8 cellular contexts compared by ENCODE assay signal in genomic region chr17:30290696-30291570, GRCh38. TPM values are rescaled to one million over a fixed set of nuclear protein-coding genes. Genes with fewer than 3 reads are reported as not detected.
DNase-seq lines count a peak whose midpoint lies in the region; ATAC-seq, FAIRE-seq and TF ChIP-seq lines count a peak whose summit lies in the region.

No MANE protein-coding gene starts in this region.

- POLR2A ChIA-PET in MCF 10A (lab: Yijun Ruan, JAX), result interaction anchor here (0.6 to 3.5 kb wide), 10 partner anchors 9 to 220 kb away, joined by 3 to 13 read pairs (median 3); partner anchors contain the start of genes GOSR1 and NSRP1

- no peak for TF ChIP-seq CTCF in AG09309 (IDR thresholded peaks at IDR 0.05; ENCODE audit: control insufficient read depth, insufficient read depth, low read depth, low read length, missing control alignments)
- no peak for TF ChIP-seq CTCF in MCF 10A (IDR thresholded peaks at IDR 0.05; ENCODE audit: unreplicated experiment)
- no peak for TF ChIP-seq CTCF in keratinocyte (optimal IDR thresholded peaks at IDR 0.05 in 1 of 3, IDR thresholded peaks at IDR 0.05 in 1 of 3, conservative IDR thresholded peaks at IDR 0.05 in 1 of 3; ENCODE audit: extremely low read depth in 1 of 3, insufficient read depth in 2 of 3, low read length in 3 of 3)

- no peaks in the 10 kb centered on the region for H3K9me3 Mint-ChIP-seq in T-helper 1 cell treated with Interleukin-12 subunit alpha and Interleukin-12 subunit beta and Interleukin-4 antibody, amounts not matched to agents 30 μg/mL and 1 μg/mL, for 36 hours
- H3K9me3 Mint-ChIP-seq in MCF 10A (ENCODE audit: unreplicated experiment), result no peaks in the 10 kb centered on the region

- H3K4me1 ChIP-seq in HUES6 (ENCODE audit: control insufficient read depth, insufficient read depth, low read length) (0 out of 2 replicates have a peak, but pooled peaks cover 5% of the 10 kb centered on the region), keratinocyte (ENCODE audit: control insufficient read depth, extremely low read depth, insufficient read depth, low read length) (peaks cover 14% of the 10 kb centered on the region)

- ATAC-seq in GM18873 (IDR thresholded peaks at IDR 0.05; ENCODE audit: low FRiP score, unreplicated experiment) (peak; percentile 28), HG03025 (IDR thresholded peaks at IDR 0.05; ENCODE audit: low FRiP score, unreplicated experiment) (no peak)

- peaks cover 31% of the 10 kb centered on the region for H3K36me3 ChIP-seq in HUES6 (ENCODE audit: control insufficient read depth, insufficient read depth, low read length)
- H3K36me3 ChIP-seq in keratinocyte (ENCODE audit: control insufficient read depth in 2 of 2, extremely low read depth in 1 of 2, insufficient read depth in 2 of 2, low read length in 2 of 2), result no peaks in the 10 kb centered on the region

- DNase-seq in AG09309 (ENCODE audit: low read depth) (no peak), MCF 10A (ENCODE audit: unreplicated experiment) (peak; percentile 64), keratinocyte (ENCODE audit: low read depth, low spot score) (peak; percentile 38)
- peak; percentile 13 for DNase-seq in stimulated activated CD4-positive, alpha-beta T cell treated with anti-CD3 and anti-CD28 coated beads, Interleukin-1b, Interleukin-23, amount 100 ng/mL, for 48 hours

- H3K27ac ChIP-seq in HUES6 (ENCODE audit: low read depth, low read length) (peak overlapping the region; percentile 81; the same call in 1 of the 2 replicates), keratinocyte (ENCODE audit: control insufficient read depth, insufficient read depth, low read length) (no peak overlapping the region)

- CTCF ChIA-PET in MCF 10A (lab: Yijun Ruan, JAX), result interaction anchor here (0.6 to 2.0 kb wide), 4 partner anchors 10 to 711 kb away, joined by 3 to 10 read pairs (median 3); no protein-coding TSS in a partner anchor

- peaks cover 15% of the 10 kb centered on the region for H3K4me1 Mint-ChIP-seq in T-helper 1 cell treated with Interleukin-12 subunit alpha and Interleukin-12 subunit beta and Interleukin-4 antibody, amounts not matched to agents 30 μg/mL and 1 μg/mL, for 36 hours (ENCODE audit: low read depth)
- H3K4me1 Mint-ChIP-seq in MCF 10A (ENCODE audit: insufficient read depth, unreplicated experiment), result no peaks in the 10 kb centered on the region

- intact Hi-C loops in MCF 10A (cut with micrococcal nuclease), result no loop called here

- peaks cover 6% of the 10 kb centered on the region for H4K20me1 ChIP-seq in keratinocyte (ENCODE audit: control insufficient read depth, extremely low read depth, insufficient read depth, low read length)

- TSS peak; percentile 41 for BruUV-seq in MCF 10A (replicated peaks; lab: Mats Ljungman, UMichigan)

- no peak overlapping the region for H2AFZ ChIP-seq in keratinocyte (ENCODE audit: control insufficient read depth, low read length)

- H3K9me3 ChIP-seq in HUES6 (ENCODE audit: control insufficient read depth, insufficient read depth, low read depth, low read length) (no peaks in the 10 kb centered on the region), keratinocyte (ENCODE audit: control insufficient read depth, low read depth, low read length) (no peaks in the 10 kb centered on the region)

- no peaks in the 10 kb centered on the region for H3K9me1 ChIP-seq in keratinocyte (ENCODE audit: control insufficient read depth, extremely low read depth, insufficient read depth, low read length)

- H3K27me3 Mint-ChIP-seq in T-helper 1 cell treated with Interleukin-12 subunit alpha and Interleukin-12 subunit beta and Interleukin-4 antibody, amounts not matched to agents 30 μg/mL and 1 μg/mL, for 36 hours (ENCODE audit: low read depth), result no peaks in the 10 kb centered on the region
- H3K27me3 Mint-ChIP-seq in MCF 10A (ENCODE audit: insufficient read depth, unreplicated experiment), result no peaks in the 10 kb centered on the region

- H3K4me3 ChIP-seq in AG09309 (ENCODE audit: control insufficient read depth, low read depth, low read length), result peak overlapping the region; percentile 63
- H3K4me3 ChIP-seq in HUES6 (ENCODE audit: low read depth, low read length), result peak overlapping the region; percentile 77
- H3K4me3 ChIP-seq in keratinocyte (ENCODE audit: control insufficient read depth in 2 of 3, extremely low read depth in 1 of 3, insufficient read depth in 2 of 3, low read depth in 1 of 3, low read length in 3 of 3), result peak overlapping the region; percentile 60 to 77 (median 66)

- FAIRE-seq in keratinocyte (lab: Jason Lieb, UNC), result peak; percentile 87

- H3K79me2 ChIP-seq in keratinocyte (ENCODE audit: control insufficient read depth, insufficient read depth, low read length), result no peaks in the 10 kb centered on the region

- dilution Hi-C loops in keratinocyte (cut with MboI; ENCODE audit: extremely low pct_ligation_motif_present, low sequenced_read_pairs), result no loop called here

- H3K27me3 ChIP-seq in HUES6 (ENCODE audit: control insufficient read depth, insufficient read depth, low read length), result no peaks in the 10 kb centered on the region
- peaks cover 77% of the 10 kb centered on the region for H3K27me3 ChIP-seq in keratinocyte (ENCODE audit: control insufficient read depth, extremely low read depth, insufficient read depth, low read length)

- H3K4me3 Mint-ChIP-seq in T-helper 1 cell treated with Interleukin-12 subunit alpha and Interleukin-12 subunit beta and Interleukin-4 antibody, amounts not matched to agents 30 μg/mL and 1 μg/mL, for 36 hours, result peak overlapping the region; percentile 91
- peak overlapping the region; percentile 84 for H3K4me3 Mint-ChIP-seq in MCF 10A (ENCODE audit: unreplicated experiment)

- peaks cover 14% of the 10 kb centered on the region for H3K36me3 Mint-ChIP-seq in T-helper 1 cell treated with Interleukin-12 subunit alpha and Interleukin-12 subunit beta and Interleukin-4 antibody, amounts not matched to agents 30 μg/mL and 1 μg/mL, for 36 hours (ENCODE audit: low read depth)
- peaks cover 15% of the 10 kb centered on the region for H3K36me3 Mint-ChIP-seq in MCF 10A (ENCODE audit: insufficient read depth, unreplicated experiment)

- H3K27ac Mint-ChIP-seq in T-helper 1 cell treated with Interleukin-12 subunit alpha and Interleukin-12 subunit beta and Interleukin-4 antibody, amounts not matched to agents 30 μg/mL and 1 μg/mL, for 36 hours, result peak overlapping the region; percentile 84
- peak overlapping the region; percentile 33 for H3K27ac Mint-ChIP-seq in MCF 10A (ENCODE audit: low read depth, unreplicated experiment)

- peak overlapping the region; percentile 94 for H3K4me2 ChIP-seq in keratinocyte (ENCODE audit: control insufficient read depth, extremely low read depth, insufficient read depth, low read depth, low read length)

- peak overlapping the region; percentile 82 for H3K9ac ChIP-seq in HUES6 (ENCODE audit: low read length)
- H3K9ac ChIP-seq in keratinocyte (ENCODE audit: control insufficient read depth, extremely low read depth, insufficient read depth, low read length), result peak overlapping the region; percentile 55

RNA-seq across cellular contexts. Expression of gene BLMH, which starts 0.8 kb away (rescaled TPM):
- 28.2 and 28.3 TPM in 2 replicates for total RNA-seq in MCF 10A (2022)
- polyA plus RNA-seq in keratinocyte, result 1.7 to 4.2 TPM (median 3.5 TPM) in 3 replicates
- polyA plus RNA-seq in keratinocyte (2011; ENCODE audit: low read depth), result 81.8 TPM
- polyA plus RNA-seq in keratinocyte (2011; cell fraction: cytosol; rRNA removed), result 3.2 and 3.4 TPM in 2 replicates
- 2.8 TPM in 2 replicates for polyA plus RNA-seq in keratinocyte (2011; cell fraction: nucleus; rRNA removed)
- polyA plus RNA-seq in keratinocyte (2012; ENCODE audit: low replicate concordance), result 3.9 and 30.2 TPM in 2 replicates
- polyA minus RNA-seq in keratinocyte, result 2.0 to 4.4 TPM in 2 of 3 replicates, not detected in the other
- 4.0 TPM for polyA minus RNA-seq in keratinocyte (2011; cell fraction: cytosol; rRNA and poly(A)+ RNA removed)
- 0.74 and 1.7 TPM in 2 replicates for polyA minus RNA-seq in keratinocyte (2011; cell fraction: nucleus; rRNA and poly(A)+ RNA removed)

RNA-seq across cellular contexts. Expression of gene TMIGD1, which starts 42.9 kb away (rescaled TPM):
- total RNA-seq in MCF 10A (2022), result not detected in 2 replicates
- not detected in 3 replicates for polyA plus RNA-seq in keratinocyte
- not detected for polyA plus RNA-seq in keratinocyte (2011; ENCODE audit: low read depth)
- polyA plus RNA-seq in keratinocyte (2011; cell fraction: cytosol; rRNA removed), result not detected in 2 replicates
- not detected in 2 replicates for polyA plus RNA-seq in keratinocyte (2011; cell fraction: nucleus; rRNA removed)
- not detected in 2 replicates for polyA plus RNA-seq in keratinocyte (2012; ENCODE audit: low replicate concordance)
- not detected in 3 replicates for polyA minus RNA-seq in keratinocyte
- polyA minus RNA-seq in keratinocyte (2011; cell fraction: cytosol; rRNA and poly(A)+ RNA removed), result not detected
- polyA minus RNA-seq in keratinocyte (2011; cell fraction: nucleus; rRNA and poly(A)+ RNA removed), result not detected in 2 replicates

RNA-seq across cellular contexts. Expression of gene SLC6A4, which starts 55.4 kb away (rescaled TPM):
- not detected in 2 replicates for total RNA-seq in MCF 10A (2022)
- 0.01 TPM in 1 of 3 replicates, not detected in the others for polyA plus RNA-seq in keratinocyte
- not detected for polyA plus RNA-seq in keratinocyte (2011; ENCODE audit: low read depth)
- polyA plus RNA-seq in keratinocyte (2011; cell fraction: cytosol; rRNA removed), result 0.01 TPM in 1 of 2 replicates, not detected in the other
- polyA plus RNA-seq in keratinocyte (2011; cell fraction: nucleus; rRNA removed), result not detected in 2 replicates
- polyA plus RNA-seq in keratinocyte (2012; ENCODE audit: low replicate concordance), result 0.21 TPM in 1 of 2 replicates, not detected in the other
- polyA minus RNA-seq in keratinocyte, result 0.13 TPM in 1 of 3 replicates, not detected in the others
- polyA minus RNA-seq in keratinocyte (2011; cell fraction: cytosol; rRNA and poly(A)+ RNA removed), result not detected
- not detected in 2 replicates for polyA minus RNA-seq in keratinocyte (2011; cell fraction: nucleus; rRNA and poly(A)+ RNA removed)
